14 cellular contexts compared by ENCODE assay signal in the genomic region with DNA sequence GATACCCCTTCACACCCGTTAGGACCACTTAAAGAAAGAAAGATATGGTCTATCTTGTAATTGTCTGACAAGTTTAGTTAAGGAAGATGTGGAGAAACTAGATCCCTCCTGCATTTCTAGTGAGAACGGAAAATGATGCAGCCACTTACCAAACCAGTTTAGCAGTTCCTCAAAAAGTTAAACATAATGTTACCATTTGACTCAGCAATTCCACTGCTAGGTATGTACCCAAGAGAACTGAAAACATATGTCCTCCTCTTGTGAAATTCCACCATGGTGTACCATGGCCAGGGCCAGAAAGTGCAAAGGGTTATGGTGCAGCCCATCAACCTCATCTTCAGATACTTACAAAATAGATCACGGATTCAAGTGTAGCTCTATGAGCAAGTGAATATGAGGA.
DNase-seq lines count a peak whose midpoint lies in the region; ATAC-seq and TF ChIP-seq lines count a peak whose summit lies in the region.
"Had no signal": no experiment of that assay in that cellular context is flagged by ENCODE, and none has a peak within 500 bp of the region (broad histone marks: within the 10 kb centered on the region; RNA-seq: fewer than 3 reads in every experiment).

No MANE protein-coding gene starts in this region.

- H3K27ac Mint-ChIP-seq in activated naive CD8-positive, alpha-beta T cell treated with anti-CD3 and anti-CD28 coated beads, Interleukin-2, amount 50 U/mL, for 24 hours = peak overlapping the region; percentile 29
- H3K27ac Mint-ChIP-seq in activated naive CD8-positive, alpha-beta T cell treated with anti-CD3 and anti-CD28 coated beads for 36 hours = no peak overlapping the region
- H3K27ac Mint-ChIP-seq: WTC11 had no signal

- DNase-seq in activated naive CD8-positive, alpha-beta T cell treated with anti-CD3 and anti-CD28 coated beads, Interleukin-2, amount 50 U/mL, for 24 hours = no peak
- no peak for DNase-seq in activated naive CD8-positive, alpha-beta T cell treated with anti-CD3 and anti-CD28 coated beads for 36 hours
- DNase-seq in body of pancreas = no peak
- DNase-seq in transverse colon = no peak
- no peak for DNase-seq in tibial nerve (ENCODE audit: low spot score in 2 of 2)
- DNase-seq in NCI-H2227 (lab: John Stamatoyannopoulos, UW; ENCODE audit: unreplicated experiment) = no peak
- DNase-seq: activated naive CD4-positive, alpha-beta T cell; dermis blood vessel endothelial cell; NCI-H146; RPMI8226 had no signal

- no peak for ATAC-seq in activated naive CD8-positive, alpha-beta T cell treated with anti-CD3 and anti-CD28 coated beads, Interleukin-2, amount 50 U/mL, for 24 hours
- ATAC-seq in HG03342 (IDR thresholded peaks at IDR 0.05; ENCODE audit: unreplicated experiment) = peak; percentile 33
- ATAC-seq in body of pancreas = peak; percentile 32
- ATAC-seq in GM21381 (IDR thresholded peaks at IDR 0.05; ENCODE audit: unreplicated experiment) = no peak
- ATAC-seq: sciatic nerve, WTC11 had no signal

- TF ChIP-seq CTCF in body of pancreas (IDR thresholded peaks at IDR 0.05) = no peak
- no peak for TF ChIP-seq CTCF in transverse colon (IDR thresholded peaks at IDR 0.05)
- no peak for TF ChIP-seq CTCF in tibial nerve (IDR thresholded peaks at IDR 0.05)

- no peaks in the 10 kb centered on the region for H3K36me3 ChIP-seq in body of pancreas (replicated peaks in 1 of 2; ENCODE audit: insufficient read depth in 1 of 2, low read depth in 2 of 2)
- no peaks in the 10 kb centered on the region for H3K36me3 ChIP-seq in transverse colon
- no peaks in the 10 kb centered on the region for H3K36me3 ChIP-seq in tibial nerve

- intact Hi-C loops in body of pancreas (cut with DNase I) (no loop called here), transverse colon (cut with DNase I; ENCODE audit: low total_unique reads) (no loop called here)

- no peaks in the 10 kb centered on the region for H3K27me3 ChIP-seq in body of pancreas
- H3K27me3 ChIP-seq in transverse colon = no peaks in the 10 kb centered on the region
- H3K27me3 ChIP-seq in tibial nerve = no peaks in the 10 kb centered on the region

- no peak for TF ChIP-seq EP300 in transverse colon (IDR thresholded peaks at IDR 0.05; ENCODE audit: low read depth)
- TF ChIP-seq EP300 in tibial nerve (IDR thresholded peaks at IDR 0.05) = no peak

- no peaks in the 10 kb centered on the region for H3K9me3 ChIP-seq in body of pancreas
- no peaks in the 10 kb centered on the region for H3K9me3 ChIP-seq in transverse colon
- no peaks in the 10 kb centered on the region for H3K9me3 ChIP-seq in tibial nerve

- H3K27me3 Mint-ChIP-seq in activated naive CD8-positive, alpha-beta T cell treated with anti-CD3 and anti-CD28 coated beads, Interleukin-2, amount 50 U/mL, for 24 hours = peaks cover 4% of the 10 kb centered on the region
- H3K27me3 Mint-ChIP-seq in activated naive CD8-positive, alpha-beta T cell treated with anti-CD3 and anti-CD28 coated beads for 36 hours = no peaks in the 10 kb centered on the region

- WGBS in body of pancreas, 2 donors = 50 to 60% methylated on average over 3 of the region's 3 CpGs
- 67 to 89% methylated on average over 3 of the region's 3 CpGs for WGBS in transverse colon (ENCODE audit: low coverage in 1 of 2), 2 donors
- 89 to 91% methylated on average over 3 of the region's 3 CpGs for WGBS in tibial nerve, 2 donors

- H3K4me3 Mint-ChIP-seq in activated naive CD8-positive, alpha-beta T cell treated with anti-CD3 and anti-CD28 coated beads, Interleukin-2, amount 50 U/mL, for 24 hours = no peak overlapping the region
- H3K4me3 Mint-ChIP-seq in activated naive CD8-positive, alpha-beta T cell treated with anti-CD3 and anti-CD28 coated beads for 36 hours = no peak overlapping the region
- H3K4me3 Mint-ChIP-seq: WTC11 had no signal

- in situ Hi-C loops in transverse colon (cut with MboI; ENCODE audit: low pct_ligation_motif_present in 1 of 4, low pct_unique_long_range_greater_than_20kb in 1 of 4, low sequenced_read_pairs in 3 of 4) = no loop called here

- H3K27ac ChIP-seq in body of pancreas (no peak overlapping the region), transverse colon (no peak overlapping the region), tibial nerve (no peak overlapping the region)

- H3K36me3 Mint-ChIP-seq in activated naive CD8-positive, alpha-beta T cell treated with anti-CD3 and anti-CD28 coated beads, Interleukin-2, amount 50 U/mL, for 24 hours (ENCODE audit: low read depth) = no peaks in the 10 kb centered on the region
- H3K36me3 Mint-ChIP-seq in activated naive CD8-positive, alpha-beta T cell treated with anti-CD3 and anti-CD28 coated beads for 36 hours = no peaks in the 10 kb centered on the region
- H3K36me3 Mint-ChIP-seq: WTC11 had no signal

- peaks cover 28% of the 10 kb centered on the region for H3K4me1 Mint-ChIP-seq in activated naive CD8-positive, alpha-beta T cell treated with anti-CD3 and anti-CD28 coated beads, Interleukin-2, amount 50 U/mL, for 24 hours
- peaks cover 14% of the 10 kb centered on the region for H3K4me1 Mint-ChIP-seq in activated naive CD8-positive, alpha-beta T cell treated with anti-CD3 and anti-CD28 coated beads for 36 hours
- H3K4me1 Mint-ChIP-seq: WTC11 had no signal

- TF ChIP-seq POLR2A in body of pancreas (IDR thresholded peaks at IDR 0.05) (no peak), transverse colon (IDR thresholded peaks at IDR 0.05) (no peak), tibial nerve (IDR thresholded peaks at IDR 0.05) (no peak)

- H3K4me3 ChIP-seq in body of pancreas (no peak overlapping the region), transverse colon (no peak overlapping the region), tibial nerve (no peak overlapping the region)

- H3K9me3 Mint-ChIP-seq in activated naive CD8-positive, alpha-beta T cell treated with anti-CD3 and anti-CD28 coated beads, Interleukin-2, amount 50 U/mL, for 24 hours = no peaks in the 10 kb centered on the region
- H3K9me3 Mint-ChIP-seq in activated naive CD8-positive, alpha-beta T cell treated with anti-CD3 and anti-CD28 coated beads for 36 hours = no peaks in the 10 kb centered on the region
- H3K9me3 Mint-ChIP-seq: WTC11 had no signal

- H3K4me1 ChIP-seq in body of pancreas (peaks cover 2% of the 10 kb centered on the region), transverse colon (peaks cover 0 to 9% (median 3%) of the 10 kb centered on the region in 4 donors), tibial nerve (no peaks in the 10 kb centered on the region)

Comparison
In these comparisons a context has a peak if more than half of its experiments do, and no peak if none do; other contexts are left out.
1. ATAC-seq: peak in HG03342 (single experiment) and body of pancreas (single experiment); none in activated naive CD8-positive, alpha-beta T cell treated with anti-CD3 and anti-CD28 coated beads, Interleukin-2, amount 50 U/mL, for 24 hours (single experiment) and GM21381 (single experiment).